8 cellular contexts compared by ENCODE assay signal in the genomic region with DNA sequence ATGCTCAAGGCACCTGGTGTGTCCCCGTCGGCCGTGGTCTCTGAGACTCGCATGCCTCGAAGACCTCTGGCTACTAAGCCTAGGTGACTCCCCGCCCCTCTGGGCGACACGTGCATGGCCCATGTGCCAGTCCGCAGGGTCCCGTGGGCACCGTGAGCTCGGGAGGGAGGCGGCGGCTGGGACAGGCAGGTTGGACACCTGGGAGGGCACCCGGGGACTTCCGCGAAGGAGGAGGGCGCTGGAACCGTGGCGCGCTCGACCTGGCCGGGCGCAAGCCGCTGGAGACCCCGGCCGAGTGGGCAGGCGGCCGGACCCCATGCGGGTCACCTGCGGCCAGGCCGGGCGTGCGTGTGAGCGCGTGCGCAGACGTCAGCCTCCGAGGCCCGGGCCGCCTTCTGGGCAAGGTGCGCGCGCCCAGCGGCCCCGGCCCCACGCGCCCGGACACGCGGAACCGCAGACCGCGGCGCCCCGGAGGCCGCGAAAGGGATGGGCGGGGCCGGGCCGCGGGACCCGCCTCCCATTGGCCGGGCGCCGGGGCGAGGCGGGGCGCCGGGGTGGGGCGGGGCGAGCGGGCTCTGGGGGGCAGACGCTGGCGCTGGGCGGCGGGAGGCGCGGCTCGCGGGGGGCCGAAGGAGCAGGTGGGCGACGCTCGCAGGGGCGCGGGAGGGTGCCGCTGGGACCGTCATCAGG. TPM values are rescaled to one million over a fixed set of nuclear protein-coding genes. Genes with fewer than 3 reads are reported as not detected.
DNase-seq lines count a peak whose midpoint lies in the region; ATAC-seq, FAIRE-seq and TF ChIP-seq lines count a peak whose summit lies in the region.

No MANE protein-coding gene starts in this region.

- in situ Hi-C loops in brain microvascular endothelial cell (cut with HindIII; ENCODE audit: low pct_ligation_motif_present, low sequenced_read_pairs): no loop called here

- H3K36me3 Mint-ChIP-seq in immature natural killer cell: no peaks in the 10 kb centered on the region

- peaks cover 16 to 22% of the 10 kb centered on the region in 2 donors for H3K4me1 Mint-ChIP-seq in immature natural killer cell

- H3K36me3 ChIP-seq in brain microvascular endothelial cell (replicated peaks) (no peaks in the 10 kb centered on the region), smooth muscle cell (ENCODE audit: low read depth) (no peaks in the 10 kb centered on the region)

- no peaks in the 10 kb centered on the region for H3K79me2 ChIP-seq in smooth muscle cell (ENCODE audit: low read depth)

- ATAC-seq in HG03045 (IDR thresholded peaks at IDR 0.05; ENCODE audit: unreplicated experiment) (peak; percentile 67), GM19463 (IDR thresholded peaks at IDR 0.05; ENCODE audit: unreplicated experiment) (no peak)

- TF ChIP-seq CTCF in D721Med (IDR thresholded peaks at IDR 0.05; ENCODE audit: insufficient read depth, missing control alignments) (no peak), brain microvascular endothelial cell (IDR thresholded peaks at IDR 0.05; ENCODE audit: low read depth, low read length, missing control alignments) (no peak), smooth muscle cell (IDR thresholded peaks at IDR 0.05; ENCODE audit: borderline replicate concordance, insufficient read depth, poor library complexity, severe bottlenecking) (no peak)

- H3K9me3 ChIP-seq in smooth muscle cell (replicated peaks; ENCODE audit: low read depth): no peaks in the 10 kb centered on the region

- 8% methylated on average over 42 of the region's 89 CpGs for WGBS in smooth muscle cell (ENCODE audit: low lambda C conversion rate)

- peak overlapping the region; percentile 49 for H3K4me3 ChIP-seq in brain microvascular endothelial cell (ENCODE audit: low read depth, low read length)
- peak overlapping the region; percentile 56 for H3K4me3 ChIP-seq in smooth muscle cell

- no peaks in the 10 kb centered on the region for H4K20me1 ChIP-seq in smooth muscle cell (ENCODE audit: low read depth)

- H3K27me3 Mint-ChIP-seq in immature natural killer cell (ENCODE audit: low read depth in 3 of 3): peaks cover 8 to 31% (median 15%) of the 10 kb centered on the region in 3 donors

- DNase-seq in D721Med (ENCODE audit: insufficient read length, low spot score) (peak; percentile 56), UCSD-AML1 (lab: John Stamatoyannopoulos, UW; ENCODE audit: unreplicated experiment) (peak; percentile 61), brain microvascular endothelial cell (no peak), immature natural killer cell (peak; percentile 75 to 80 (median 77)), smooth muscle cell (lab: John Stamatoyannopoulos, UW; ENCODE audit: unreplicated experiment) (peak; percentile 44), DMS153 treated with DMSO at 0.1 percent for 48 hours (lab: John Stamatoyannopoulos, UW; ENCODE audit: unreplicated experiment) (no peak)

- peak overlapping the region in 2 of 6 donors; percentile 7 for H3K27ac Mint-ChIP-seq in immature natural killer cell

- peak overlapping the region; percentile 68 to 82 (median 80) for H3K4me3 Mint-ChIP-seq in immature natural killer cell

- peaks cover 5% of the 10 kb centered on the region for H3K4me1 ChIP-seq in smooth muscle cell (ENCODE audit: low read depth)

- FAIRE-seq in D721Med (lab: Jason Lieb, UNC): no peak

- no peak overlapping the region for H3K9ac ChIP-seq in smooth muscle cell (ENCODE audit: low read depth)

- H3K27ac ChIP-seq in brain microvascular endothelial cell: no peak overlapping the region
- no peak overlapping the region for H3K27ac ChIP-seq in smooth muscle cell (ENCODE audit: low read depth)

- peak overlapping the region; percentile 79 for H2AFZ ChIP-seq in smooth muscle cell (ENCODE audit: low read depth)

- H3F3A ChIP-seq in smooth muscle cell (ENCODE audit: low read depth): no peaks in the 10 kb centered on the region

- peaks cover 33% of the 10 kb centered on the region for H3K27me3 ChIP-seq in brain microvascular endothelial cell (replicated peaks)
- peaks cover 42% of the 10 kb centered on the region for H3K27me3 ChIP-seq in smooth muscle cell (ENCODE audit: low read depth)

- peak overlapping the region; percentile 96 for H3K4me2 ChIP-seq in smooth muscle cell

- peaks cover 0 to 2% (median 0%) of the 10 kb centered on the region in 6 donors for H3K9me3 Mint-ChIP-seq in immature natural killer cell

RNA-seq across cellular contexts. Expression of a gene that starts 0.6 kb away (rescaled TPM):
- polyA plus RNA-seq in immature natural killer cell: not detected
- 0.27 TPM in 1 of 2 replicates, not detected in the other for total RNA-seq in smooth muscle cell
- 0.86 TPM in 1 of 2 replicates, not detected in the other for polyA plus RNA-seq in smooth muscle cell

Comparison
In these comparisons a context has a peak if more than half of its experiments do, and no peak if none do; other contexts are left out.
1. DNase-seq: peak in D721Med (single experiment), UCSD-AML1 (single experiment), immature natural killer cell (3 of 3) and smooth muscle cell (single experiment); none in brain microvascular endothelial cell (single experiment) and DMS153 treated with DMSO at 0.1 percent for 48 hours (single experiment).